Comparison of ENCODE assay signal across 8 cellular contexts in the genomic region with DNA sequence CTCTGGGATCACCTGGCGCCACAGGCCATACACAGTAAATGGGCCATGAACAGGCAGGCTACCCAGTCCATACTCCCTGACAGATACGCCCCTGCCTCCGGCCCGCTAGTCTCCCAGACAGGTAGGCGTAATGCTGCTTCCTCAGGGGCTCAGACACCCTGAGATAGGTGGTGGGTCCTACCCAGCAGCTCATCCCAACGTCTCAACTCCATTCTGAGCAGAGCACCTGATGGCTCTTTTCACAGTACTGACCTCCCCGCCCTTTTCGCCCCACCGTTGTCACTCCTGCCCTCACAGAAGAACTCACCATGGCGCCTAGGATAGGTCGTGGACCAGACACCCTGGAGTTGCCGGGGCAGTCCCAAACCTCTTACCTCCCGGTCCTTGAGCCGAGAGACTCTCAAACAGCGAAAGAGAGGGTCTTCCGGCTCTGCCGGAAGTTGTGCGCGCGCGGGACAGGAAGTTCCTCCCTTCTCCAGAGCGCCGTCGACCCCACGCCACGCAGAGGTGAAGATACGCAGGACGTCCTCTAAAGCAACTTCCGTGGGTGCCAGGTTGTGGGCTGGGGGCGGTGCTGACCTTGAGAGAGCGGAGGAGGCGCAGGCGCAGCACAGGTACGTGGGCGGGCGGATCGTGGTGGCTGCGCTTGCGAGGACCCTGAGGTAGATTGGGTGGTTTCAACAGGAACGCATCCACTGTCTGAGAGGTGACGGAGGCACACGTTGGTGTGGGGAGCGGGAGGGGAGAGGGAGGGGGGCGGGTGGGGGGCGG. TPM values are rescaled to one million over a fixed set of nuclear protein-coding genes. Genes with fewer than 3 reads are reported as not detected.
DNase-seq lines count a peak whose midpoint lies in the region; ATAC-seq, FAIRE-seq and TF ChIP-seq lines count a peak whose summit lies in the region.

A gene (minus strand): TSS at position 432 of the 771 bp plus-strand sequence. CDS start 122 bp downstream, at position 310.

- peaks cover 0 to 2% of the 10 kb centered on the region in 2 donors for H3K9me3 Mint-ChIP-seq in natural killer cell

- H3K4me3 ChIP-seq in fibroblast of mammary gland (ENCODE audit: control insufficient read depth, low read depth, low read length) = peak within 1 kb of the TSS; percentile 96

- TF ChIP-seq CTCF in RWPE1 (conservative IDR thresholded peaks at IDR 0.05; ENCODE audit: low read depth) (no peak), fibroblast of mammary gland (conservative IDR thresholded peaks at IDR 0.05; ENCODE audit: control insufficient read depth, insufficient read depth, low read depth, low read length) (no peak), natural killer cell (IDR thresholded peaks at IDR 0.05) (no peak)

- peak within 1 kb of the TSS; percentile 90 to 97 for H3K27ac Mint-ChIP-seq in natural killer cell

- peaks cover 34 to 56% of the 10 kb centered on the region in 2 donors for H3K4me1 Mint-ChIP-seq in natural killer cell

- no peaks in the 10 kb centered on the region for H3K27me3 Mint-ChIP-seq in natural killer cell (ENCODE audit: low read depth in 2 of 2)

- TF ChIP-seq POLR2A in H54 (IDR thresholded peaks at IDR 0.05; ENCODE audit: low read depth, low read length) = peak; percentile 82

- H3K4me3 Mint-ChIP-seq in natural killer cell = peak within 1 kb of the TSS; percentile 96

- POLR2A ChIA-PET in RWPE1 (lab: Yijun Ruan, JAX; ENCODE audit: low non-redundant PET) = no interaction called here

- peak; percentile 53 for FAIRE-seq in H54 (lab: Jason Lieb, UNC)

- DNase-seq in ELF-1 (ENCODE audit: low read depth, low spot score) (peak; percentile 84), H54 (ENCODE audit: insufficient read length, low spot score) (peak; percentile 78), LoVo (ENCODE audit: low spot score) (peak; percentile 97), RWPE1 (ENCODE audit: low spot score) (peak; percentile 85), fibroblast of mammary gland (ENCODE audit: low read depth) (peak; percentile 78), natural killer cell (peak; percentile 89)
- DNase-seq in activated T-helper 1 cell treated with anti-CD3 and anti-CD28 coated beads, Interleukin-2, amount 50 U/mL, for 16 hours (ENCODE audit: low read depth in 1 of 2, low spot score in 1 of 2) = peak; percentile 87 to 90
- peak; percentile 89 to 96 (median 95) for DNase-seq in stimulated activated naive CD4-positive, alpha-beta T cell (lab: John Stamatoyannopoulos, UW)

- CTCF ChIA-PET in RWPE1 (lab: Yijun Ruan, JAX) = interaction anchor here (0.6 kb wide), 2 partner anchors 19 to 1819 kb away, joined by 3 read pairs; no protein-coding TSS in a partner anchor

- peak within 1 kb of the TSS; percentile 85 for H3K27ac ChIP-seq in RWPE1

- intact Hi-C loops in natural killer cell (cut with micrococcal nuclease) = loop anchor here (1.0 kb wide), 2 partner anchors 64 to 126 kb away; no protein-coding TSS in a partner anchor

- ATAC-seq in natural killer cell = peak; percentile 96 to 100 (median 97)

- H3K36me3 Mint-ChIP-seq in natural killer cell = no peaks in the 10 kb centered on the region

RNA-seq across cellular contexts. Expression of the gene that starts here (rescaled TPM):
- total RNA-seq in natural killer cell = 10 to 100 TPM; 29.8 to 33.9 (median 33.2) TPM

Comparison
In these comparisons a context has a peak if more than half of its experiments do, and no peak if none do; other contexts are left out.
1. Peak in every context shown above with its lines: DNase-seq, ATAC-seq, H3K4me3 ChIP-seq and H3K27ac ChIP-seq.